ENCODE assay signal across 18 cellular contexts in the genomic region with DNA sequence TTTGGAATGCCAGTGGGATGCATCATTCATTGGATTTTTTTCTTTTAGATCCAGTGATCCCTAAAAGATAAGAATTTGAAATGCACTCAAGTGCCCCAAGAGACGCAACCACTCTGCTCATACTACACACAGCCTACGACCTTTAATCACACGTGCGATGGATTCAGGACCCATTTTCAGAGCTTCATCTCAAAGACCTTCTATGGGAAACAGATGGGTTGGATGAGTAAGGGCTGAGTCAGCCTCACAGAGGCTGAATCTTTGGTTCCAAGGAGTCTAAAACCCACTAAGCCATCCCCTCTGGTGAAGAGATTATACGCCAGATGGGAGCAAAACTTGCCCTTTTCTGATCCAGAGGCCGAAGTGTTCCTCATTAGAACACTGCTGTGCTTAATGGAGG.
DNase-seq lines count a peak whose midpoint lies in the region; ATAC-seq, FAIRE-seq and TF ChIP-seq lines count a peak whose summit lies in the region.
"Had no signal": no experiment of that assay in that cellular context is flagged by ENCODE, and none has a peak within 500 bp of the region (broad histone marks: within the 10 kb centered on the region; RNA-seq: fewer than 3 reads in every experiment).

No MANE protein-coding gene starts in this region.

- H3K9me3 ChIP-seq in fibroblast of lung (ENCODE audit: control insufficient read depth, insufficient read depth, low read depth, low read length) (no peaks in the 10 kb centered on the region), prostate gland (no peaks in the 10 kb centered on the region)
- H3K9me3 ChIP-seq: gastroesophageal sphincter, testis had no signal

- peak; percentile 87 for DNase-seq in GM04504 (ENCODE audit: low read depth)
- DNase-seq in RCC 7860 (ENCODE audit: low spot score), result peak; percentile 33
- DNase-seq in fibroblast of lung (ENCODE audit: low read depth in 2 of 2), result peak; percentile 76 to 88
- DNase-seq in urothelium cell line (ENCODE audit: low spot score), result peak; percentile 46
- DNase-seq in stimulated activated naive CD8-positive, alpha-beta T cell treated with anti-CD3 and anti-CD28 coated beads, Interleukin-15, Interleukin-2, amounts not matched to agents 100 U/mL and 50 U/mL, for 24 hours, result no peak
- no peak for DNase-seq in mesothelial cell of epicardium (ENCODE audit: low spot score in 2 of 2, unreplicated experiment in 2 of 2)
- no peak for DNase-seq in prostate gland (ENCODE audit: low spot score)
- DNase-seq: activated CD8-positive, alpha-beta T cell treated with anti-CD3 and anti-CD28 coated beads, Interleukin-2, amount 10 ng/mL, durations not matched to agents 7 days and 5 days; activated naive CD4-positive, alpha-beta T cell treated with anti-CD3 and anti-CD28 coated beads for 36 hours; cortex of kidney; DMS79; Kasumi-1; left cardiac atrium; NCI-H2081; T-helper 2 cell; testis had no signal

- TF ChIP-seq POLR2A in prostate gland (IDR thresholded peaks at IDR 0.05), result no peak

- FAIRE-seq in RCC 7860 (lab: Jason Lieb, UNC) (peak; percentile 49), urothelium cell line (lab: Jason Lieb, UNC) (no peak)

- H3K9me3 Mint-ChIP-seq in mesothelial cell of epicardium, result peaks cover 3% of the 10 kb centered on the region
- H3K9me3 Mint-ChIP-seq: activated naive CD4-positive, alpha-beta T cell treated with anti-CD3 and anti-CD28 coated beads for 36 hours; natural killer cell treated with Interleukin-12 subunit alpha and Interleukin-12 subunit beta and Interleukin-15 and Interleukin-18, amount 100 ng/mL, for 72 hours had no signal

- intact Hi-C loops in prostate gland (cut with DNase I), result no loop called here

- no peaks in the 10 kb centered on the region for H4K20me1 ChIP-seq in fibroblast of lung (ENCODE audit: control insufficient read depth, extremely low read depth, insufficient read depth, low read length)

- H3K4me3 ChIP-seq in fibroblast of lung (replicated peaks in 1 of 4; ENCODE audit: control extremely low read depth in 1 of 4, insufficient read depth in 1 of 4, low read depth in 3 of 4, low read length in 4 of 4) (no peak overlapping the region), prostate gland (no peak overlapping the region)
- H3K4me3 ChIP-seq: gastroesophageal sphincter, testis had no signal

- H3K27ac ChIP-seq in fibroblast of lung (ENCODE audit: insufficient read depth, low read length) (peak overlapping the region; percentile 33), prostate gland (no peak overlapping the region)
- H3K27ac ChIP-seq: gastroesophageal sphincter, testis had no signal

- TF ChIP-seq CTCF in fibroblast of lung (conservative IDR thresholded peaks at IDR 0.05 in 1 of 2, IDR thresholded peaks at IDR 0.05 in 1 of 2; ENCODE audit: low read depth in 1 of 2, low read length in 2 of 2), result no peak
- TF ChIP-seq CTCF in mesothelial cell of epicardium (IDR thresholded peaks at IDR 0.05; ENCODE audit: unreplicated experiment), result no peak
- TF ChIP-seq CTCF in prostate gland (IDR thresholded peaks at IDR 0.05), result no peak

- WGBS in prostate gland, result 80% methylated on average over 6 of the region's 6 CpGs

- H3K4me3 Mint-ChIP-seq in mesothelial cell of epicardium, result no peak overlapping the region
- H3K4me3 Mint-ChIP-seq: activated CD8-positive, alpha-beta T cell treated with anti-CD3 and anti-CD28 coated beads, Interleukin-2, amount 10 ng/mL, durations not matched to agents 7 days and 5 days; activated naive CD4-positive, alpha-beta T cell treated with anti-CD3 and anti-CD28 coated beads for 36 hours; natural killer cell treated with Interleukin-12 subunit alpha and Interleukin-12 subunit beta and Interleukin-15 and Interleukin-18, amount 100 ng/mL, for 72 hours had no signal

- H3K27me3 Mint-ChIP-seq in mesothelial cell of epicardium (ENCODE audit: low read depth), result peaks cover 15% of the 10 kb centered on the region

- no peak for ATAC-seq in stimulated activated naive CD8-positive, alpha-beta T cell treated with anti-CD3 and anti-CD28 coated beads, Interleukin-15, Interleukin-2, amounts not matched to agents 100 U/mL and 50 U/mL, for 24 hours
- ATAC-seq: activated CD8-positive, alpha-beta T cell treated with anti-CD3 and anti-CD28 coated beads, Interleukin-2, amount 10 ng/mL, durations not matched to agents 7 days and 5 days; gastroesophageal sphincter; left cardiac atrium; natural killer cell treated with Interleukin-12 subunit alpha and Interleukin-12 subunit beta and Interleukin-15 and Interleukin-18, amount 100 ng/mL, for 72 hours had no signal

- no peaks in the 10 kb centered on the region for H3K36me3 ChIP-seq in fibroblast of lung (ENCODE audit: control insufficient read depth, insufficient read depth, low read length)
- H3K36me3 ChIP-seq in prostate gland, result no peaks in the 10 kb centered on the region
- H3K36me3 ChIP-seq: gastroesophageal sphincter had no signal

- no peak overlapping the region for H3K4me2 ChIP-seq in fibroblast of lung (ENCODE audit: extremely low read depth, insufficient read depth, low read length)

- no peaks in the 10 kb centered on the region for H3K36me3 Mint-ChIP-seq in mesothelial cell of epicardium
- H3K36me3 Mint-ChIP-seq: natural killer cell treated with Interleukin-12 subunit alpha and Interleukin-12 subunit beta and Interleukin-15 and Interleukin-18, amount 100 ng/mL, for 72 hours had no signal

- no peaks in the 10 kb centered on the region for H3K79me2 ChIP-seq in fibroblast of lung (ENCODE audit: control insufficient read depth, insufficient read depth, low read length)

- no peaks in the 10 kb centered on the region for H3K4me1 Mint-ChIP-seq in mesothelial cell of epicardium

- H3K4me1 ChIP-seq in fibroblast of lung (ENCODE audit: control insufficient read depth, extremely low read depth, insufficient read depth, low read length), result peaks cover 2% of the 10 kb centered on the region
- no peaks in the 10 kb centered on the region for H3K4me1 ChIP-seq in prostate gland (replicated peaks)
- H3K4me1 ChIP-seq: gastroesophageal sphincter had no signal

- no peak overlapping the region for H2AFZ ChIP-seq in fibroblast of lung (ENCODE audit: low read length)

- no peaks in the 10 kb centered on the region for H3K27me3 ChIP-seq in fibroblast of lung (ENCODE audit: control insufficient read depth, insufficient read depth, low read length)
- H3K27me3 ChIP-seq in prostate gland (replicated peaks; ENCODE audit: insufficient read depth), result no peaks in the 10 kb centered on the region
- H3K27me3 ChIP-seq: gastroesophageal sphincter, testis had no signal

- no peak overlapping the region for H3K27ac Mint-ChIP-seq in mesothelial cell of epicardium
- H3K27ac Mint-ChIP-seq: activated CD8-positive, alpha-beta T cell treated with anti-CD3 and anti-CD28 coated beads, Interleukin-2, amount 10 ng/mL, durations not matched to agents 7 days and 5 days; activated naive CD4-positive, alpha-beta T cell treated with anti-CD3 and anti-CD28 coated beads for 36 hours; natural killer cell treated with Interleukin-12 subunit alpha and Interleukin-12 subunit beta and Interleukin-15 and Interleukin-18, amount 100 ng/mL, for 72 hours had no signal

- H3K9ac ChIP-seq in fibroblast of lung (ENCODE audit: insufficient read depth, low read length), result no peak overlapping the region

Comparison
In these comparisons a context has a peak if more than half of its experiments do, and no peak if none do; other contexts are left out.
1. DNase-seq: peak in GM04504 (single experiment), RCC 7860 (single experiment), fibroblast of lung (2 of 2) and urothelium cell line (single experiment); none in stimulated activated naive CD8-positive, alpha-beta T cell treated with anti-CD3 and anti-CD28 coated beads, Interleukin-15, Interleukin-2, amounts not matched to agents 100 U/mL and 50 U/mL, for 24 hours (single experiment), mesothelial cell of epicardium (0 of 2) and prostate gland (single experiment).